12 cellular contexts compared by ENCODE assay signal in the genomic region with DNA sequence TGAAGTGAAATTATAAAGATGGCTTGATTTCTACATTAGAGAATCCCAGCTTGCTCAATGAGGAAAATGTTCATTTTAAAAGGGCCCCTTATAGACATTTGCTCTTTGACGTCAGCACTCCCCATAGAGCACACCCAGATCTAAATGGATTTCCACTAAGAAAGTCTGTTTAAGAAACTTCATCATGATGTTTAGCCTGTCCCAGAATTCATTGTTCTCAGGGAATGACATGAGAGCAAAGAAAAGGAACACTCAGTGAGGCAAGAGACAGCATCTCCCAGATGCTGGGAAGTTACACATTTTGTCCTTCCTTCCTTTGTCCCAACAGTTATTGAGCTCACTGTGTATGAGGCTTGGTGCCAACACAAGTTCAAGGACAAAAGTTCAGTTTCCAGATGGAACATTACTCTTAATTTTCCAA. TPM values are rescaled to one million over a fixed set of nuclear protein-coding genes. Genes with fewer than 3 reads are reported as not detected.
A peak's percentile ranks its signal among the peaks of the same experiment; 100 is the strongest.
DNase-seq lines count a peak whose midpoint lies in the region; ATAC-seq and TF ChIP-seq lines count a peak whose summit lies in the region.
"Had no signal": no experiment of that assay in that cellular context is flagged by ENCODE, and none has a peak within 500 bp of the region (broad histone marks: within the 10 kb centered on the region; RNA-seq: fewer than 3 reads in every experiment).

No MANE protein-coding gene starts in this region.

- H4K20me1 ChIP-seq in osteoblast (ENCODE audit: insufficient read depth, low read length), result peaks cover 11% of the 10 kb centered on the region

- no peak overlapping the region for H2AFZ ChIP-seq in osteoblast (ENCODE audit: low read length)

- no peaks in the 10 kb centered on the region for H3K9me3 ChIP-seq in osteoblast (ENCODE audit: low read depth, low read length)
- H3K9me3 ChIP-seq: prostate gland had no signal

- TF ChIP-seq CTCF in HFF-Myc (IDR thresholded peaks at IDR 0.05; ENCODE audit: low read depth, low read length, missing control alignments) (no peak), osteoblast (IDR thresholded peaks at IDR 0.05; ENCODE audit: extremely low read depth, low read depth, low read length) (no peak)

- H3K36me3 ChIP-seq in osteoblast (ENCODE audit: insufficient read depth, low read length), result peaks cover 19% of the 10 kb centered on the region
- H3K36me3 ChIP-seq: prostate gland had no signal

- DNase-seq in HFF-Myc (ENCODE audit: extremely low read depth, low read depth) (no peak), SK-MEL-5 (ENCODE audit: low read depth, low spot score) (peak; percentile 64), erythroblast (lab: John Stamatoyannopoulos, UW) (no peak), osteoblast (ENCODE audit: insufficient read length, low spot score, missing footprints) (peak; percentile 38), GDM1 (lab: John Stamatoyannopoulos, UW) (no peak), globus pallidus (ENCODE audit: low spot score) (no peak), SHP77 (lab: John Stamatoyannopoulos, UW) (no peak)
- DNase-seq: activated effector memory CD4-positive, alpha-beta T cell treated with Interleukin-2 at 50 U/mL for 16 hours; NCI-H526 treated with DMSO at 0.1 percent for 48 hours; T-helper 9 cell had no signal

- ATAC-seq in GM19452 (IDR thresholded peaks at IDR 0.05; ENCODE audit: unreplicated experiment), result no peak

- H3K79me2 ChIP-seq in osteoblast (ENCODE audit: insufficient read depth, low read length), result peaks cover 32% of the 10 kb centered on the region

- peak; percentile 13 for TF ChIP-seq POLR2A in erythroblast (IDR thresholded peaks at IDR 0.05; ENCODE audit: low read length)

- H3K4me2 ChIP-seq in osteoblast (ENCODE audit: insufficient read depth, low read length), result peak overlapping the region; percentile 13

- in situ Hi-C loops in SK-MEL-5 (cut with HindIII; ENCODE audit: low pct_unique_long_range_greater_than_20kb, low sequenced_read_pairs), result no loop called here

- no peaks in the 10 kb centered on the region for H3K27me3 ChIP-seq in osteoblast (ENCODE audit: insufficient read depth, low read length)

- H3K4me3 ChIP-seq in HFF-Myc (replicated peaks; ENCODE audit: low read depth, low read length), result peak overlapping the region; percentile 95; the same call in 1 of the 2 replicates
- H3K4me3 ChIP-seq in osteoblast (ENCODE audit: insufficient read depth, low read length), result peak overlapping the region; percentile 13
- H3K4me3 ChIP-seq: prostate gland had no signal

- H3K27ac ChIP-seq in osteoblast (ENCODE audit: low read depth, low read length), result peak overlapping the region; percentile 93
- H3K27ac ChIP-seq: prostate gland had no signal

- H3K4me1 ChIP-seq in osteoblast (ENCODE audit: insufficient read depth, low read length), result peaks cover 30% of the 10 kb centered on the region
- H3K4me1 ChIP-seq: prostate gland had no signal

RNA-seq across cellular contexts. Expression of a gene that starts 4.9 kb away (rescaled TPM):
- total RNA-seq in SK-MEL-5 (2014; rRNA removed; shearing (Covaris generic)), result 108 and 115 TPM in 2 replicates
- polyA plus RNA-seq in SK-MEL-5 (2015; cell fraction: cytosol; rRNA removed), result 132 and 167 TPM in 2 replicates
- 128 and 165 TPM in 2 replicates for polyA plus RNA-seq in SK-MEL-5 (2015; cell fraction: nucleus; rRNA removed)
- 111 and 136 TPM in 2 replicates for total RNA-seq in osteoblast

RNA-seq across cellular contexts. Expression of a gene that starts 57.8 kb away (rescaled TPM):
- 255 and 261 TPM in 2 replicates for total RNA-seq in SK-MEL-5 (2014; rRNA removed; shearing (Covaris generic))
- polyA plus RNA-seq in SK-MEL-5 (2015; cell fraction: cytosol; rRNA removed), result 452 and 492 TPM in 2 replicates
- 493 and 593 TPM in 2 replicates for polyA plus RNA-seq in SK-MEL-5 (2015; cell fraction: nucleus; rRNA removed)
- total RNA-seq in osteoblast, result 200 and 203 TPM in 2 replicates

Comparison
In these comparisons a context has a peak if more than half of its experiments do, and no peak if none do; other contexts are left out.
1. DNase-seq: peak in SK-MEL-5 (single experiment) and osteoblast (single experiment); none in HFF-Myc (single experiment), erythroblast (0 of 2), GDM1 (single experiment), globus pallidus (single experiment) and SHP77 (0 of 2).